ENCODE assay signal across 8 cellular contexts in genomic region chr16:8173111-8173644, GRCh38.
DNase-seq lines count a peak whose midpoint lies in the region; ATAC-seq, FAIRE-seq and TF ChIP-seq lines count a peak whose summit lies in the region.

No MANE protein-coding gene starts in this region.

- peak; percentile 17 for DNase-seq in 8988T
- DNase-seq in GM10248 (ENCODE audit: extremely low spot score) = peak; percentile 22
- DNase-seq in MG63 = peak; percentile 77
- DNase-seq in SHP77 treated with DMSO at 0.1 percent for 48 hours (lab: John Stamatoyannopoulos, UW) = peak; percentile 49
- peak; percentile 72 to 83 for DNase-seq in H1 (ENCODE audit: low read depth in 1 of 2, low spot score in 2 of 2)
- peak; percentile 96 for DNase-seq in mesendoderm
- peak; percentile 68 for DNase-seq in transverse colon

- H3K4ac ChIP-seq in H1 (replicated peaks; ENCODE audit: insufficient read length, low read depth, low read length) (no peak overlapping the region), mesendoderm (ENCODE audit: low read depth, low read length) (no peak overlapping the region)

- no peak overlapping the region for H3K14ac ChIP-seq in H1 (ENCODE audit: insufficient read length)

- peak; percentile 92 for FAIRE-seq in H1 (lab: Jason Lieb, UNC)

- no peak overlapping the region for H4K91ac ChIP-seq in H1 (replicated peaks; ENCODE audit: insufficient read length, low read length)

- no peaks in the 10 kb centered on the region for H4K20me1 ChIP-seq in H1 (replicated peaks in 1 of 2; ENCODE audit: control insufficient read depth in 1 of 2, insufficient read depth in 2 of 2, low read length in 2 of 2)

- TF ChIP-seq EP300 in H1 (IDR thresholded peaks at IDR 0.05; ENCODE audit: borderline replicate concordance in 1 of 2, low read depth in 2 of 2, low read length in 2 of 2) (no peak), transverse colon (IDR thresholded peaks at IDR 0.05; ENCODE audit: low read depth) (no peak)

- H3K4me2 ChIP-seq in H1 (ENCODE audit: insufficient read depth in 1 of 2, low read depth in 2 of 2, low read length in 2 of 2) (no peak overlapping the region), mesendoderm (ENCODE audit: low read length) (no peak overlapping the region)

- H2BK5ac ChIP-seq in H1 (ENCODE audit: low read depth, low read length) (no peak overlapping the region), mesendoderm (ENCODE audit: low read length) (no peak overlapping the region)

- H3K9ac ChIP-seq in H1 (replicated peaks in 1 of 4; ENCODE audit: extremely low read depth in 1 of 4, low read depth in 3 of 4, low read length in 3 of 4) (no peak overlapping the region), mesendoderm (ENCODE audit: low read length) (no peak overlapping the region)

- H3K18ac ChIP-seq in H1 (ENCODE audit: extremely low read depth, low read length) (no peak overlapping the region), mesendoderm (ENCODE audit: low read length) (no peak overlapping the region)

- peak; percentile 61 for TF ChIP-seq CTCF in GM10248 (IDR thresholded peaks at IDR 0.05; ENCODE audit: control extremely low read depth, extremely low read depth, low read depth, missing control alignments)
- TF ChIP-seq CTCF in H1 (IDR thresholded peaks at IDR 0.05; ENCODE audit: control extremely low read depth in 1 of 3, insufficient read depth in 1 of 3, low read depth in 1 of 3, low read length in 3 of 3) = peak; percentile 95 to 100 (median 99)
- peak; percentile 70 to 82 (median 80) for TF ChIP-seq CTCF in transverse colon (IDR thresholded peaks at IDR 0.05)

- no peak overlapping the region for H2BK120ac ChIP-seq in H1 (replicated peaks; ENCODE audit: low read depth, low read length)
- no peak overlapping the region for H2BK120ac ChIP-seq in mesendoderm (ENCODE audit: low read depth, low read length)

- no peaks in the 10 kb centered on the region for H3K9me3 ChIP-seq in MG63
- no peaks in the 10 kb centered on the region for H3K9me3 ChIP-seq in H1 (ENCODE audit: insufficient read depth in 2 of 2, low read depth in 1 of 2, low read length in 1 of 2)
- no peaks in the 10 kb centered on the region for H3K9me3 ChIP-seq in transverse colon

- intact Hi-C loops in transverse colon (cut with DNase I; ENCODE audit: low total_unique reads) = no loop called here

- no peak overlapping the region for H4K5ac ChIP-seq in H1 (ENCODE audit: insufficient read length, low read depth, low read length)
- H4K5ac ChIP-seq in mesendoderm (ENCODE audit: low read length) = no peak overlapping the region

- H3K4me1 ChIP-seq in H1 (replicated peaks in 1 of 4; ENCODE audit: control insufficient read depth in 3 of 4, insufficient read depth in 4 of 4, low read length in 3 of 4) (0 out of 7 replicates have a peak, but pooled peaks cover 0 to under 1% (median 0%) of the 10 kb centered on the region in 4 experiments), mesendoderm (ENCODE audit: control insufficient read depth, low read depth, low read length) (no peaks in the 10 kb centered on the region), transverse colon (no peaks in the 10 kb centered on the region)

- no peak overlapping the region for H2AFZ ChIP-seq in H1 (ENCODE audit: low read length)

- H3K36me3 ChIP-seq in MG63 (no peaks in the 10 kb centered on the region), H1 (ENCODE audit: control insufficient read depth in 2 of 4, insufficient read depth in 4 of 4, low read length in 3 of 4) (no peaks in the 10 kb centered on the region), mesendoderm (ENCODE audit: control insufficient read depth, insufficient read depth, low read length) (no peaks in the 10 kb centered on the region), transverse colon (no peaks in the 10 kb centered on the region)

- H2AK5ac ChIP-seq in H1 (ENCODE audit: low read depth, low read length) (no peak overlapping the region), mesendoderm (ENCODE audit: low read length) (no peak overlapping the region)

- peaks cover 4% of the 10 kb centered on the region; the same call in 1 of the 2 replicates for H3K27me3 ChIP-seq in MG63
- no peaks in the 10 kb centered on the region for H3K27me3 ChIP-seq in H1 (replicated peaks in 1 of 4; ENCODE audit: control insufficient read depth in 3 of 4, extremely low read depth in 1 of 4, insufficient read depth in 3 of 4, low read length in 3 of 4)
- no peaks in the 10 kb centered on the region for H3K27me3 ChIP-seq in mesendoderm (ENCODE audit: insufficient read depth, low read length, poor library complexity)
- H3K27me3 ChIP-seq in transverse colon = no peaks in the 10 kb centered on the region

- H4K8ac ChIP-seq in H1 (ENCODE audit: extremely low read depth, insufficient read depth, low read length) = no peak overlapping the region
- no peak overlapping the region for H4K8ac ChIP-seq in mesendoderm (ENCODE audit: low read depth, low read length)

- no peak overlapping the region for H3K56ac ChIP-seq in H1 (replicated peaks; ENCODE audit: insufficient read length, low read depth, low read length)
- no peak overlapping the region for H3K56ac ChIP-seq in mesendoderm (ENCODE audit: low read length)

- peak; percentile 95 to 96 for TF ChIP-seq RAD21 in H1 (IDR thresholded peaks at IDR 0.05 in 1 of 2, conservative IDR thresholded peaks at IDR 0.05 in 1 of 2; ENCODE audit: low read depth in 2 of 2, low read length in 2 of 2)

- no peak overlapping the region for H2BK12ac ChIP-seq in H1 (ENCODE audit: low read depth, low read length)

- H3K79me2 ChIP-seq in H1 (ENCODE audit: control insufficient read depth in 1 of 2, insufficient read depth in 2 of 2, low read length in 2 of 2) (no peaks in the 10 kb centered on the region), mesendoderm (ENCODE audit: control insufficient read depth, insufficient read depth, low read length) (no peaks in the 10 kb centered on the region)

- H2BK15ac ChIP-seq in H1 (ENCODE audit: low read length) = no peak overlapping the region
- no peak overlapping the region for H2BK15ac ChIP-seq in mesendoderm (replicated peaks; ENCODE audit: low read depth)

- TF ChIP-seq POLR2A in H1 (IDR thresholded peaks at IDR 0.05; ENCODE audit: control extremely low read depth in 1 of 2, low read depth in 2 of 2, low read length in 2 of 2) = no peak
- no peak for TF ChIP-seq POLR2A in transverse colon (IDR thresholded peaks at IDR 0.05)

- no peak overlapping the region for H2BK20ac ChIP-seq in H1 (ENCODE audit: low read length)

- H3K79me1 ChIP-seq in H1 (ENCODE audit: low read depth, low read length) (no peaks in the 10 kb centered on the region), mesendoderm (ENCODE audit: low read length) (no peaks in the 10 kb centered on the region)

- no peak for ATAC-seq in HG02870 (IDR thresholded peaks at IDR 0.05; ENCODE audit: unreplicated experiment)

- CTCF ChIA-PET in GM10248 (lab: Yijun Ruan, JAX) (interaction anchor here (1.9 kb wide), 1 partner anchor 44 kb away, joined by 4 read pairs; no protein-coding TSS in a partner anchor), H1 (lab: Charles Lee; ENCODE audit: partially characterized antibody) (interaction anchor here (1.0 to 1.4 kb wide), 3 partner anchors 10 to 45 kb away, joined by 3 to 4 read pairs (median 3); no protein-coding TSS in a partner anchor)

- H3K4me3 ChIP-seq in MG63 (no peak overlapping the region), H1 (ENCODE audit: extremely low read depth in 1 of 4, insufficient read depth in 2 of 4, low read depth in 3 of 4, low read length in 4 of 4) (no peak overlapping the region), mesendoderm (ENCODE audit: low read length) (no peak overlapping the region), transverse colon (no peak overlapping the region)

- H3K23me2 ChIP-seq in H1 (ENCODE audit: low read depth, low read length) = no peaks in the 10 kb centered on the region

- H3K23ac ChIP-seq in H1 (ENCODE audit: insufficient read length) (no peak overlapping the region), mesendoderm (ENCODE audit: low read length) (no peak overlapping the region)

- in situ Hi-C loops in transverse colon (cut with MboI; ENCODE audit: low pct_ligation_motif_present in 1 of 4, low pct_unique_long_range_greater_than_20kb in 1 of 4, low sequenced_read_pairs in 3 of 4) = loop anchor here in 2 of 4 donors (25.0 kb wide), 2 partner anchors 786 to 1486 kb away; no protein-coding TSS in a partner anchor

- H3K27ac ChIP-seq in H1 (ENCODE audit: low read depth, low read length) = no peak overlapping the region
- no peak overlapping the region for H3K27ac ChIP-seq in mesendoderm (ENCODE audit: low read depth, low read length)
- H3K27ac ChIP-seq in transverse colon = no peak overlapping the region

- WGBS in H1 (ENCODE audit: extremely low coverage in 1 of 2, insufficient coverage in 1 of 2, insufficient read length in 1 of 2, insufficient replicate concordance in 2 of 2, low coverage in 1 of 2, low lambda C conversion rate in 2 of 2, missing lambda C conversion rate in 1 of 2), 2 experiments = 30% methylated on average over 16 of the region's 16 CpGs; no CpG with 5 or more reads in 1 of the 2 experiments
- no CpG with 5 or more reads among the region's 16 CpGs for WGBS in mesendoderm (ENCODE audit: extremely low coverage, insufficient coverage, low lambda C conversion rate)
- 25 to 32% methylated on average over 11 to 16 of the region's 16 CpGs for WGBS in transverse colon (ENCODE audit: low coverage in 1 of 2), 2 donors

- POLR2A ChIA-PET in GM10248 (lab: Yijun Ruan, JAX) (interaction anchor here (0.7 kb wide), 1 partner anchor 234 kb away, joined by 3 read pairs; no protein-coding TSS in a partner anchor), H1 (lab: Charles Lee; ENCODE audit: partially characterized antibody) (no interaction called here)

TF ChIP-seq in H1, 55 proteins besides CTCF, POLR2A, EP300 and RAD21:
- no peak for TF ChIP-seq CHD2 (IDR thresholded peaks at IDR 0.05; ENCODE audit: low read length)
- TF ChIP-seq HDAC2 (IDR thresholded peaks at IDR 0.05; ENCODE audit: borderline replicate concordance in 1 of 2, low read depth in 2 of 2, low read length in 2 of 2) = no peak
- peak; percentile 64 for TF ChIP-seq JUND (IDR thresholded peaks at IDR 0.05; ENCODE audit: low read length)
- TF ChIP-seq YY1 (IDR thresholded peaks at IDR 0.05; ENCODE audit: low read depth, low read length) = peak; percentile 84; the same call in 1 of the 2 replicates
- TF ChIP-seq ATF3 (IDR thresholded peaks at IDR 0.05; ENCODE audit: insufficient read depth, low read depth, low read length) = 0 out of 2 replicates have a peak, but pooled peaks have one; percentile 30
- TF ChIP-seq CREB1 (IDR thresholded peaks at IDR 0.05) = peak; percentile 40; the same call in 1 of the 2 replicates
- peak; percentile 94 for TF ChIP-seq TEAD4 (IDR thresholded peaks at IDR 0.05; ENCODE audit: low read depth, low read length)
- no peak for TF ChIP-seq PHF8 (conservative IDR thresholded peaks at IDR 0.05; ENCODE audit: low read depth, low read length)
TF ChIP-seq in H1: peak in this region for 5.

Comparison
In these comparisons a context has a peak if more than half of its experiments do, and no peak if none do; other contexts are left out.
1. DNase-seq: peak in every context shown above with its lines; median percentile 96 in mesendoderm; 78 in H1; 77 in MG63; 68 in transverse colon; 49 in SHP77 treated with DMSO at 0.1 percent for 48 hours; 22 in GM10248; 17 in 8988T.